19 cellular contexts compared by ENCODE assay signal in genomic region chr12:32843528-32844095, GRCh38. TPM values are rescaled to one million over a fixed set of nuclear protein-coding genes. Genes with fewer than 3 reads are reported as not detected.
DNase-seq lines count a peak whose midpoint lies in the region; ATAC-seq and TF ChIP-seq lines count a peak whose summit lies in the region.
"Had no signal": no experiment of that assay in that cellular context is flagged by ENCODE, and none has a peak within 500 bp of the region (broad histone marks: within the 10 kb centered on the region; RNA-seq: fewer than 3 reads in every experiment).

No MANE protein-coding gene starts in this region.

- peak overlapping the region; percentile 6 for H2AFZ ChIP-seq in hepatocyte

- no peak overlapping the region for H3K4me3 Mint-ChIP-seq in progenitor cell of endocrine pancreas (ENCODE audit: low read depth)
- no peak overlapping the region for H3K4me3 Mint-ChIP-seq in activated naive CD4-positive, alpha-beta T cell treated with anti-CD3 and anti-CD28 coated beads for 36 hours
- H3K4me3 Mint-ChIP-seq: activated naive CD8-positive, alpha-beta T cell treated with anti-CD3 and anti-CD28 coated beads for 36 hours; naive B cell; stimulated activated effector memory CD8-positive, alpha-beta T cell treated with anti-CD3 and anti-CD28 coated beads, Interleukin-12 subunit alpha, Interleukin-12 subunit beta, amount 100 ng/mL, for 72 hours; T-helper 1 cell treated with Interleukin-12 subunit alpha and Interleukin-12 subunit beta and Interleukin-4 antibody, amounts not matched to agents 30 μg/mL and 1 μg/mL, for 36 hours had no signal

- intact Hi-C loops in activated naive CD4-positive, alpha-beta T cell treated with anti-CD3 and anti-CD28 coated beads for 36 hours (cut with micrococcal nuclease): no loop called here

- no peaks in the 10 kb centered on the region for H3K9me3 Mint-ChIP-seq in progenitor cell of endocrine pancreas (ENCODE audit: low read depth)
- no peaks in the 10 kb centered on the region for H3K9me3 Mint-ChIP-seq in activated naive CD4-positive, alpha-beta T cell treated with anti-CD3 and anti-CD28 coated beads for 36 hours
- H3K9me3 Mint-ChIP-seq: activated naive CD8-positive, alpha-beta T cell treated with anti-CD3 and anti-CD28 coated beads for 36 hours; stimulated activated effector memory CD8-positive, alpha-beta T cell treated with anti-CD3 and anti-CD28 coated beads, Interleukin-12 subunit alpha, Interleukin-12 subunit beta, amount 100 ng/mL, for 72 hours; T-helper 1 cell treated with Interleukin-12 subunit alpha and Interleukin-12 subunit beta and Interleukin-4 antibody, amounts not matched to agents 30 μg/mL and 1 μg/mL, for 36 hours had no signal

- peaks cover 47% of the 10 kb centered on the region for H3K36me3 Mint-ChIP-seq in progenitor cell of endocrine pancreas (ENCODE audit: insufficient read depth)
- H3K36me3 Mint-ChIP-seq in activated naive CD4-positive, alpha-beta T cell treated with anti-CD3 and anti-CD28 coated beads for 36 hours (ENCODE audit: low read depth): no peaks in the 10 kb centered on the region
- H3K36me3 Mint-ChIP-seq: activated naive CD8-positive, alpha-beta T cell treated with anti-CD3 and anti-CD28 coated beads for 36 hours; naive B cell; stimulated activated effector memory CD8-positive, alpha-beta T cell treated with anti-CD3 and anti-CD28 coated beads, Interleukin-12 subunit alpha, Interleukin-12 subunit beta, amount 100 ng/mL, for 72 hours had no signal

- H3K79me2 ChIP-seq in hepatocyte: peaks cover 13% of the 10 kb centered on the region

- H3K4me3 ChIP-seq in HUES6 (ENCODE audit: low read depth, low read length) (no peak overlapping the region), hepatocyte (no peak overlapping the region)
- H3K4me3 ChIP-seq: Peyer's patch, right lobe of liver had no signal

- no peak for TF ChIP-seq CTCF in VCaP (conservative IDR thresholded peaks at IDR 0.05)
- no peak for TF ChIP-seq CTCF in hepatocyte (IDR thresholded peaks at IDR 0.05; ENCODE audit: poor library complexity)
- TF ChIP-seq CTCF in progenitor cell of endocrine pancreas (IDR thresholded peaks at IDR 0.05; ENCODE audit: unreplicated experiment): no peak

- no peaks in the 10 kb centered on the region for H3K9me2 ChIP-seq in hepatocyte (replicated peaks; ENCODE audit: insufficient read depth)

- peak overlapping the region; percentile 40 for H3K4me2 ChIP-seq in hepatocyte

- ATAC-seq in GM18868 (IDR thresholded peaks at IDR 0.05; ENCODE audit: unreplicated experiment) (no peak), GM18861 (IDR thresholded peaks at IDR 0.05; ENCODE audit: unreplicated experiment) (no peak)
- ATAC-seq: right lobe of liver; stimulated activated effector memory CD8-positive, alpha-beta T cell treated with anti-CD3 and anti-CD28 coated beads, Interleukin-12 subunit alpha, Interleukin-12 subunit beta, amount 100 ng/mL, for 72 hours had no signal

- no peak overlapping the region for H3K9ac ChIP-seq in HUES6 (ENCODE audit: low read length)

- peak overlapping the region; percentile 11 for H3K27ac ChIP-seq in HUES6 (ENCODE audit: low read depth, low read length)
- peak overlapping the region; percentile 53 for H3K27ac ChIP-seq in VCaP
- H3K27ac ChIP-seq in hepatocyte: peak overlapping the region; percentile 45
- H3K27ac ChIP-seq: Peyer's patch, right lobe of liver had no signal

- H3K27me3 ChIP-seq in HUES6 (ENCODE audit: control insufficient read depth, insufficient read depth, low read length) (no peaks in the 10 kb centered on the region), hepatocyte (no peaks in the 10 kb centered on the region)
- H3K27me3 ChIP-seq: Peyer's patch, right lobe of liver had no signal

- H3K4me1 Mint-ChIP-seq in progenitor cell of endocrine pancreas (ENCODE audit: low read depth): peaks cover 25% of the 10 kb centered on the region
- H3K4me1 Mint-ChIP-seq in activated naive CD4-positive, alpha-beta T cell treated with anti-CD3 and anti-CD28 coated beads for 36 hours (ENCODE audit: low read depth): no peaks in the 10 kb centered on the region
- H3K4me1 Mint-ChIP-seq: activated naive CD8-positive, alpha-beta T cell treated with anti-CD3 and anti-CD28 coated beads for 36 hours; naive B cell; stimulated activated effector memory CD8-positive, alpha-beta T cell treated with anti-CD3 and anti-CD28 coated beads, Interleukin-12 subunit alpha, Interleukin-12 subunit beta, amount 100 ng/mL, for 72 hours had no signal

- H4K20me1 ChIP-seq in hepatocyte (ENCODE audit: insufficient read depth, poor library complexity, severe bottlenecking): no peaks in the 10 kb centered on the region

- H3K27me3 Mint-ChIP-seq in progenitor cell of endocrine pancreas: no peaks in the 10 kb centered on the region
- H3K27me3 Mint-ChIP-seq in activated naive CD4-positive, alpha-beta T cell treated with anti-CD3 and anti-CD28 coated beads for 36 hours (ENCODE audit: low read depth): peaks cover 3% of the 10 kb centered on the region

- H3K9me3 ChIP-seq in HUES6 (ENCODE audit: control insufficient read depth, insufficient read depth, low read depth, low read length): no peaks in the 10 kb centered on the region
- no peaks in the 10 kb centered on the region for H3K9me3 ChIP-seq in hepatocyte (ENCODE audit: low read depth)
- H3K9me3 ChIP-seq: Peyer's patch, right lobe of liver had no signal

- peaks cover 14% of the 10 kb centered on the region for H3K4me1 ChIP-seq in HUES6 (ENCODE audit: control insufficient read depth, insufficient read depth, low read length)
- peaks cover 17% of the 10 kb centered on the region for H3K4me1 ChIP-seq in hepatocyte (ENCODE audit: insufficient read depth)
- H3K4me1 ChIP-seq: Peyer's patch, right lobe of liver had no signal

- no peak for DNase-seq in hepatocyte (ENCODE audit: low spot score)
- DNase-seq in progenitor cell of endocrine pancreas (ENCODE audit: low spot score, unreplicated experiment): no peak
- no peak for DNase-seq in activated naive CD4-positive, alpha-beta T cell treated with anti-CD3 and anti-CD28 coated beads for 36 hours
- DNase-seq in stimulated activated CD4-positive, alpha-beta T cell treated with anti-CD3 and anti-CD28 coated beads, Interleukin-15, amount 100 ng/mL, for 24 hours: no peak
- DNase-seq: activated naive CD8-positive, alpha-beta T cell treated with anti-CD3 and anti-CD28 coated beads for 36 hours; DMS79 treated with DMSO at 0.1 percent for 48 hours; kidney; naive B cell; NCI-H1436 treated with DMSO at 0.1 percent for 48 hours; NCI-H524; Peyer's patch; right lobe of liver; stimulated activated CD4-positive, alpha-beta T cell treated with anti-CD3 and anti-CD28 coated beads, Interleukin-4, amount 100 ng/mL, for 4 hours had no signal

- CTCF ChIA-PET in activated naive CD4-positive, alpha-beta T cell treated with anti-CD3 and anti-CD28 coated beads for 36 hours (lab: Charles Lee): no interaction called here

- peak overlapping the region; percentile 93 for H3K27ac Mint-ChIP-seq in progenitor cell of endocrine pancreas
- no peak overlapping the region for H3K27ac Mint-ChIP-seq in activated naive CD4-positive, alpha-beta T cell treated with anti-CD3 and anti-CD28 coated beads for 36 hours
- H3K27ac Mint-ChIP-seq: activated naive CD8-positive, alpha-beta T cell treated with anti-CD3 and anti-CD28 coated beads for 36 hours; naive B cell; stimulated activated effector memory CD8-positive, alpha-beta T cell treated with anti-CD3 and anti-CD28 coated beads, Interleukin-12 subunit alpha, Interleukin-12 subunit beta, amount 100 ng/mL, for 72 hours; T-helper 1 cell treated with Interleukin-12 subunit alpha and Interleukin-12 subunit beta and Interleukin-4 antibody, amounts not matched to agents 30 μg/mL and 1 μg/mL, for 36 hours had no signal

- H3K36me3 ChIP-seq in HUES6 (ENCODE audit: control insufficient read depth, insufficient read depth, low read length) (peaks cover 18% of the 10 kb centered on the region), hepatocyte (replicated peaks; ENCODE audit: insufficient read depth, low read depth) (no peaks in the 10 kb centered on the region)

RNA-seq across cellular contexts. Expression of gene PKP2, which starts 53.0 kb away (rescaled TPM):
- 58.0 and 60.0 TPM in 2 replicates for total RNA-seq in hepatocyte
- polyA plus RNA-seq in hepatocyte: 62.4 and 72.1 TPM in 2 replicates
- 102 and 103 TPM in 2 replicates for total RNA-seq in progenitor cell of endocrine pancreas
- under 1 TPM; 0.22 to 0.26 TPM for total RNA-seq in activated naive CD4-positive, alpha-beta T cell treated with anti-CD3 and anti-CD28 coated beads for 36 hours

Comparison
In these comparisons a context has a peak if more than half of its experiments do, and no peak if none do; other contexts are left out.
1. RNA of gene PKP2, which starts 53.0 kb away (total RNA-seq): 102 to 103 TPM in progenitor cell of endocrine pancreas and 58.0 to 60.0 TPM in hepatocyte; 0.22 to 0.26 TPM in activated naive CD4-positive, alpha-beta T cell treated with anti-CD3 and anti-CD28 coated beads for 36 hours; every median in the first group is over 10 times any median in the second.
2. Peak in every context shown above with its lines, with median percentiles within 50 percentile points of each other: H3K27ac ChIP-seq.